8 cellular contexts compared by ENCODE assay signal in genomic region chr9:127802576-127803443, GRCh38. TPM values are rescaled to one million over a fixed set of nuclear protein-coding genes. Genes with fewer than 3 reads are reported as not detected.
A peak's percentile ranks its signal among the peaks of the same experiment; 100 is the strongest.
DNase-seq lines count a peak whose midpoint lies in the region; ATAC-seq and TF ChIP-seq lines count a peak whose summit lies in the region.

Gene FPGS, plus strand, starts transcription at chr9:127802882. Its CDS starts 43 bp downstream, at chr9:127802925.

- CTCF ChIA-PET in AG04450 (lab: Charles Lee), result interaction anchor here (1.0 kb wide), 2 partner anchors 11 to 67 kb away, joined by 3 read pairs; no protein-coding TSS in a partner anchor

- TF ChIP-seq CTCF in AG04450 (IDR thresholded peaks at IDR 0.05; ENCODE audit: low read depth, low read length), result no peak

- peak within 1 kb of the TSS; percentile 79 for H3K4me3 ChIP-seq in AG04450 (ENCODE audit: low read depth, low read length)

- POLR2A ChIA-PET in AG04450 (lab: Yijun Ruan, JAX), result interaction anchor here (0.6 to 1.6 kb wide), 13 partner anchors 9 to 312 kb away, joined by 3 to 8 read pairs (median 4); partner anchors contain the start of gene ENG

- H3K27ac ChIP-seq in AG04450 (ENCODE audit: low read depth, low read length) (peak within 1 kb of the TSS; percentile 86), caudate nucleus (ENCODE audit: low read depth, low read length) (peak within 1 kb of the TSS; percentile 94)

- H3K27me3 ChIP-seq in AG04450 (ENCODE audit: control insufficient read depth, insufficient read depth, low read length), result no peaks in the 10 kb centered on the region

- DNase-seq in AG04450 (ENCODE audit: low read depth, low spot score) (no peak), NCI-H345 (lab: John Stamatoyannopoulos, UW) (peak; percentile 88), caudate nucleus (lab: John Stamatoyannopoulos, UW) (peak in 58 of 61 donors; percentile 38 to 94 (median 84)), islet precursor cell (peak; percentile 94)
- peak; percentile 62 for DNase-seq in activated CD4-positive, CD25-positive, alpha-beta regulatory T cell treated with anti-CD3 and anti-CD28 coated beads, Interleukin-2, amount 50 U/mL, for 16 hours (ENCODE audit: low read depth, low spot score)
- peak; percentile 71 to 83 (median 75) for DNase-seq in stimulated activated CD4-positive, alpha-beta T cell treated with anti-CD3 and anti-CD28 coated beads, Interleukin-12 subunit alpha, Interleukin-12 subunit beta, amount 100 ng/mL, for 48 hours (ENCODE audit: low read depth in 2 of 3, low spot score in 1 of 3)

- ATAC-seq in GM18868 (IDR thresholded peaks at IDR 0.05; ENCODE audit: unreplicated experiment), result peak; percentile 78
- peak; percentile 62 for ATAC-seq in HG03103 (IDR thresholded peaks at IDR 0.05; ENCODE audit: low read depth, unreplicated experiment)

- H3K9me3 ChIP-seq in AG04450 (ENCODE audit: control insufficient read depth, insufficient read depth, low read length), result no peaks in the 10 kb centered on the region

RNA-seq across cellular contexts. Expression of gene FPGS, which starts in this region (rescaled TPM):
- polyA plus RNA-seq in AG04450 (2011; rRNA removed), result 24.8 and 34.6 TPM in 2 replicates
- 36.9 and 48.0 TPM in 2 replicates for polyA minus RNA-seq in AG04450 (2011; rRNA and poly(A)+ RNA removed)
